ENCODE assay signal across 8 cellular contexts in the genomic region with DNA sequence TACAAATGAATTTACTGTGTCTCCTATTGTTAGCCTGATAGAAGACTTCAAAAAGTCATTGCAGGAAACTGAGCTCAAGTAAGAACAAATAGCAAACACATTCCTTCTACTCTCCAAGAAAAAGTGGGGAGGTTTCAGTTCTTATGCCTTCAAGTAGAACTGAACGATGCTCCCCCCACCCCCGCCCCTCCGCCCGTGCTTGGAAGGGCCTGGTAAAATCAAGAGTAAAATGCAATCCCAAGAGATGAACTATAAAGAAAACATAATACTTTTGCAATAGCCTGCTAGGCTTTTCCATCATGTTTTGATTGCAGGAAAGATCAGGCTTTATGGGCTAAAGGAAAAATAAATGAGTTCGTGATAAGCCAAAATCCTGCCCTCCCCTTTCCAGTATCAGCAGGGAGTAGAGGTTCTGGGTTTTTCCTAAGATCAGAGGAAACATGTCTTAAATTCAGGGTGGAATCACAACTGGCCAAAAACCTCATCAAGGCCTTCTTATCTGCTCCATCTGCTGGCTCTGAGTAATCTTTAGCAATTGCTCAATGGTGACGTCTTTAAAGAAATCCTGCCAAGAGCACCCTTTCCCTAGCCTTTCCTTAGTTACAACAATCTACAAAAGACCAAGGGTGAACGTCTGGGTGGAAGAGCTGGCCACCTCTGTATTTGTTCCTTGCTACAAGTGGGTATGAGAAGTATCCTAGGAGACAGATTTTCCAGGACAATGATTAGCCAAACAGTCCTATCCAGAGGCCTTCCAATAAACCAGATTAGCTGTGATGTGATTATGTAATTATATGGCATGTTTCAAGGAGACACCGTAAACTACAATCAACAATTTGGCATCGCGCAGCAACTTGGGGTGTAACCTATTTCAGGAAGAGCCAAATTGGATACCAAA.
A peak's percentile ranks its signal among the peaks of the same experiment; 100 is the strongest.
DNase-seq lines count a peak whose midpoint lies in the region; ATAC-seq and TF ChIP-seq lines count a peak whose summit lies in the region.

No MANE protein-coding gene starts in this region.

- H3K27ac ChIP-seq in Panc1 (ENCODE audit: low read length) (peak overlapping the region; percentile 59; the same call in 1 of the 2 replicates), rectal smooth muscle tissue (ENCODE audit: low read depth, low read length) (peak overlapping the region; percentile 8)

- POLR2A ChIA-PET in Panc1 (lab: Charles Lee): no interaction called here

- H3K27me3 ChIP-seq in Panc1 (ENCODE audit: control insufficient read depth, insufficient read depth, low read length) (no peaks in the 10 kb centered on the region), rectal smooth muscle tissue (ENCODE audit: control insufficient read depth, insufficient read depth, low read length) (no peaks in the 10 kb centered on the region)

- BruUV-seq in Panc1 (replicated peaks; lab: Mats Ljungman, UMichigan): no TSS peak

- H3K9me3 ChIP-seq in Panc1 (ENCODE audit: control insufficient read depth, insufficient read depth, low read depth, low read length): no peaks in the 10 kb centered on the region

- intact Hi-C loops in Panc1 (cut with micrococcal nuclease; ENCODE audit: unreplicated experiment): no loop called here

- no peak for TF ChIP-seq CTCF in Panc1 (IDR thresholded peaks at IDR 0.05)

- in situ Hi-C loops in Panc1 (cut with HindIII; ENCODE audit: low pct_unique_long_range_greater_than_20kb, low sequenced_read_pairs): no loop called here

- no peak overlapping the region for H3K9ac ChIP-seq in rectal smooth muscle tissue (ENCODE audit: low read length)

- H3K4me3 ChIP-seq in Panc1 (ENCODE audit: low read depth in 2 of 2, low read length in 2 of 2) (no peak overlapping the region), rectal smooth muscle tissue (ENCODE audit: low read length) (no peak overlapping the region)

- peak; percentile 74 for ATAC-seq in Panc1
- ATAC-seq in GM18502 (IDR thresholded peaks at IDR 0.05; ENCODE audit: poor library complexity, unreplicated experiment): no peak
- ATAC-seq in HG02610 (IDR thresholded peaks at IDR 0.05; ENCODE audit: unreplicated experiment): no peak

- peak; percentile 49 for DNase-seq in GM03348 (ENCODE audit: low spot score)
- no peak for DNase-seq in Panc1 (ENCODE audit: low read depth, low spot score)
- peak; percentile 84 for DNase-seq in fibroblast of gingiva (ENCODE audit: low read depth)
- DNase-seq in NCI-H1930 (lab: John Stamatoyannopoulos, UW): no peak
- no peak for DNase-seq in NCI-H1092 (lab: John Stamatoyannopoulos, UW)

- H3K4me1 ChIP-seq in Panc1 (ENCODE audit: control insufficient read depth, insufficient read depth, low read length) (no peaks in the 10 kb centered on the region; the same call in 1 of the 2 replicates), rectal smooth muscle tissue (ENCODE audit: control insufficient read depth, insufficient read depth, low read length) (no peaks in the 10 kb centered on the region)

- no peaks in the 10 kb centered on the region for H3K36me3 ChIP-seq in Panc1 (ENCODE audit: control insufficient read depth, insufficient read depth, low read length)
- H3K36me3 ChIP-seq in rectal smooth muscle tissue (ENCODE audit: control insufficient read depth, insufficient read depth, low read length): no peaks in the 10 kb centered on the region

- CTCF ChIA-PET in Panc1 (lab: Charles Lee): no interaction called here

Comparison
In these comparisons a context has a peak if more than half of its experiments do, and no peak if none do; other contexts are left out.
1. DNase-seq: peak in GM03348 (single experiment) and fibroblast of gingiva (single experiment); none in Panc1 (single experiment), NCI-H1930 (0 of 2) and NCI-H1092 (single experiment).